ENCODE assay signal across 8 cellular contexts in the genomic region with DNA sequence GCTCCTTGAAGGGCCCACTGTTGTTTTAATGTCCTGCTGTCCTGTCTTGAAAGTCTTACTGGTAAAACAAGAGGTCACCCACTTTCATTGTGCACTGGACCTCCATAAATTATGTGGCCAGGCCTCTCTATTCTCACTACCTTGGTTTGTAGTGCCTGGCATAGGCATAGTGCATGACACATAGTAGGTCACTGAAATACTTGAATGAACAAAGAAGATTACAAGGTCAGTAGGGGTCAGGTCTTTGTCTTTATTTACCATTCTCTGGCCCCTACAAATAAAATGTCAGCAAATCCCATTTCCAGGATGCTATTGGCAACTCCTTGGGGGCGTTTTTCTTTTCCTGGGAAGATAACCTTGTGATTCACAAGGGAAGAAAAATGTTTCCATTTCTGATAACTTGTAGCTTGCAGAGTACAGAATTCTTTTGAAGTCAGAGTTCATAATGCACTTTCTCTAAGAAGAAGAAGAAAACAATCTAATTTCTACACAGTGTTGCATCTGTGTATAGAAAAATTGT. TPM values are rescaled to one million over a fixed set of nuclear protein-coding genes. Genes with fewer than 3 reads are reported as not detected.
A peak's percentile ranks its signal among the peaks of the same experiment; 100 is the strongest.
DNase-seq lines count a peak whose midpoint lies in the region; ATAC-seq, FAIRE-seq and TF ChIP-seq lines count a peak whose summit lies in the region.

No MANE protein-coding gene starts in this region.

- peaks cover 30% of the 10 kb centered on the region for H3K36me3 Mint-ChIP-seq in activated T-cell treated with anti-CD3 and anti-CD28 coated beads, Interleukin-2, amount 50 U/mL, for 4 hours (ENCODE audit: insufficient read depth)
- H3K36me3 Mint-ChIP-seq in activated naive CD8-positive, alpha-beta T cell treated with anti-CD3 and anti-CD28 coated beads, Interleukin-2, amount 50 U/mL, for 24 hours (ENCODE audit: low read depth) = peaks cover 32% of the 10 kb centered on the region

- peak overlapping the region; percentile 76 for H3K27ac Mint-ChIP-seq in activated naive CD8-positive, alpha-beta T cell treated with anti-CD3 and anti-CD28 coated beads, Interleukin-2, amount 50 U/mL, for 24 hours

- TF ChIP-seq CTCF in keratinocyte (optimal IDR thresholded peaks at IDR 0.05 in 1 of 3, IDR thresholded peaks at IDR 0.05 in 1 of 3, conservative IDR thresholded peaks at IDR 0.05 in 1 of 3; ENCODE audit: extremely low read depth in 1 of 3, insufficient read depth in 2 of 3, low read length in 3 of 3) (no peak), thoracic aorta (IDR thresholded peaks at IDR 0.05) (no peak), GM10266 (IDR thresholded peaks at IDR 0.05; ENCODE audit: control insufficient read depth, insufficient read depth, low read depth, missing control alignments) (no peak)

- H3K27ac ChIP-seq in keratinocyte (ENCODE audit: control insufficient read depth, insufficient read depth, low read length) (peak overlapping the region; percentile 66), thoracic aorta (no peak overlapping the region)

- no peaks in the 10 kb centered on the region for H3K27me3 ChIP-seq in keratinocyte (ENCODE audit: control insufficient read depth, extremely low read depth, insufficient read depth, low read length)
- no peaks in the 10 kb centered on the region for H3K27me3 ChIP-seq in thoracic aorta (replicated peaks; ENCODE audit: insufficient read depth)

- no peaks in the 10 kb centered on the region for H3K9me3 ChIP-seq in keratinocyte (ENCODE audit: control insufficient read depth, low read depth, low read length)
- no peaks in the 10 kb centered on the region for H3K9me3 ChIP-seq in thoracic aorta

- FAIRE-seq in keratinocyte (lab: Jason Lieb, UNC) = no peak

- ATAC-seq in activated T-cell treated with anti-CD3 and anti-CD28 coated beads, Interleukin-2, amount 50 U/mL, for 4 hours = no peak
- ATAC-seq in activated naive CD8-positive, alpha-beta T cell treated with anti-CD3 and anti-CD28 coated beads, Interleukin-2, amount 50 U/mL, for 24 hours = no peak
- ATAC-seq in thoracic aorta (ENCODE audit: insufficient number of reproducible peaks, low FRiP score, low read depth) = no peak
- ATAC-seq in GM19467 (IDR thresholded peaks at IDR 0.05; ENCODE audit: unreplicated experiment) = no peak

- H2AFZ ChIP-seq in keratinocyte (ENCODE audit: control insufficient read depth, low read length) = no peak overlapping the region

- H3K9me1 ChIP-seq in keratinocyte (ENCODE audit: control insufficient read depth, extremely low read depth, insufficient read depth, low read length) = no peaks in the 10 kb centered on the region

- DNase-seq in activated T-cell treated with anti-CD3 and anti-CD28 coated beads, Interleukin-2, amount 50 U/mL, for 4 hours = no peak
- DNase-seq in activated T-cell treated with anti-CD3 and anti-CD28 coated beads for 4 hours = no peak
- no peak for DNase-seq in activated naive CD8-positive, alpha-beta T cell treated with anti-CD3 and anti-CD28 coated beads, Interleukin-2, amount 50 U/mL, for 24 hours
- no peak for DNase-seq in keratinocyte (ENCODE audit: low read depth, low spot score)
- no peak for DNase-seq in thoracic aorta (ENCODE audit: low spot score)
- DNase-seq in SKM-1 (lab: John Stamatoyannopoulos, UW; ENCODE audit: unreplicated experiment) = no peak
- DNase-seq in GM10266 (ENCODE audit: extremely low spot score) = no peak

- no peaks in the 10 kb centered on the region for H3K27me3 Mint-ChIP-seq in activated T-cell treated with anti-CD3 and anti-CD28 coated beads, Interleukin-2, amount 50 U/mL, for 4 hours (ENCODE audit: low read depth)
- H3K27me3 Mint-ChIP-seq in activated naive CD8-positive, alpha-beta T cell treated with anti-CD3 and anti-CD28 coated beads, Interleukin-2, amount 50 U/mL, for 24 hours = no peaks in the 10 kb centered on the region

- peak overlapping the region; percentile 81 to 90 (median 83) for H3K4me3 ChIP-seq in keratinocyte (ENCODE audit: control insufficient read depth in 2 of 3, extremely low read depth in 1 of 3, insufficient read depth in 2 of 3, low read depth in 1 of 3, low read length in 3 of 3)
- peak overlapping the region; percentile 94 for H3K4me3 ChIP-seq in thoracic aorta

- peak overlapping the region; percentile 97 for H3K4me3 Mint-ChIP-seq in activated T-cell treated with anti-CD3 and anti-CD28 coated beads, Interleukin-2, amount 50 U/mL, for 4 hours
- peak overlapping the region; percentile 93 for H3K4me3 Mint-ChIP-seq in activated naive CD8-positive, alpha-beta T cell treated with anti-CD3 and anti-CD28 coated beads, Interleukin-2, amount 50 U/mL, for 24 hours

- H3K36me3 ChIP-seq in keratinocyte (ENCODE audit: control insufficient read depth in 2 of 2, extremely low read depth in 1 of 2, insufficient read depth in 2 of 2, low read length in 2 of 2) (peaks cover under 1 to 13% of the 10 kb centered on the region in 2 experiments), thoracic aorta (peaks cover 5% of the 10 kb centered on the region)

- H3K4me1 Mint-ChIP-seq in activated T-cell treated with anti-CD3 and anti-CD28 coated beads, Interleukin-2, amount 50 U/mL, for 4 hours (ENCODE audit: low read depth) = peaks cover 33% of the 10 kb centered on the region
- peaks cover 30% of the 10 kb centered on the region for H3K4me1 Mint-ChIP-seq in activated naive CD8-positive, alpha-beta T cell treated with anti-CD3 and anti-CD28 coated beads, Interleukin-2, amount 50 U/mL, for 24 hours

- no peaks in the 10 kb centered on the region for H4K20me1 ChIP-seq in keratinocyte (ENCODE audit: control insufficient read depth, extremely low read depth, insufficient read depth, low read length)

- H3K79me2 ChIP-seq in keratinocyte (ENCODE audit: control insufficient read depth, insufficient read depth, low read length) = peaks cover 14% of the 10 kb centered on the region

- dilution Hi-C loops in keratinocyte (cut with MboI; ENCODE audit: extremely low pct_ligation_motif_present, low sequenced_read_pairs) = no loop called here

- peak overlapping the region; percentile 77 for H3K9ac ChIP-seq in keratinocyte (ENCODE audit: control insufficient read depth, extremely low read depth, insufficient read depth, low read length)

- H3K4me1 ChIP-seq in keratinocyte (ENCODE audit: control insufficient read depth, extremely low read depth, insufficient read depth, low read length) = peaks cover 21% of the 10 kb centered on the region
- H3K4me1 ChIP-seq in thoracic aorta (ENCODE audit: control insufficient read depth in 1 of 2, low read depth in 2 of 2) = peaks cover 5 to 18% of the 10 kb centered on the region in 2 donors

- peak overlapping the region; percentile 97 for H3K4me2 ChIP-seq in keratinocyte (ENCODE audit: control insufficient read depth, extremely low read depth, insufficient read depth, low read depth, low read length)

- H3K9me3 Mint-ChIP-seq in activated T-cell treated with anti-CD3 and anti-CD28 coated beads, Interleukin-2, amount 50 U/mL, for 4 hours = no peaks in the 10 kb centered on the region
- H3K9me3 Mint-ChIP-seq in activated naive CD8-positive, alpha-beta T cell treated with anti-CD3 and anti-CD28 coated beads, Interleukin-2, amount 50 U/mL, for 24 hours = no peaks in the 10 kb centered on the region

RNA-seq across cellular contexts. Expression of gene PGM2, which starts 1.4 kb away (rescaled TPM):
- total RNA-seq in activated T-cell treated with anti-CD3 and anti-CD28 coated beads, Interleukin-2, amount 50 U/mL, for 4 hours = 10 to 100 TPM; 43.2 to 53.2 (median 49.7) TPM
- polyA plus RNA-seq in keratinocyte = 27.5 to 45.0 TPM (median 31.8 TPM) in 3 replicates
- 60.8 TPM for polyA plus RNA-seq in keratinocyte (2011; ENCODE audit: low read depth)
- 16.7 and 29.5 TPM in 2 replicates for polyA plus RNA-seq in keratinocyte (2011; cell fraction: cytosol; rRNA removed)
- 29.5 and 39.1 TPM in 2 replicates for polyA plus RNA-seq in keratinocyte (2011; cell fraction: nucleus; rRNA removed)
- 29.4 and 51.5 TPM in 2 replicates for polyA plus RNA-seq in keratinocyte (2012; ENCODE audit: low replicate concordance)
- 10.8 to 23.8 TPM (median 16.1 TPM) in 3 replicates for polyA minus RNA-seq in keratinocyte
- 15.0 TPM for polyA minus RNA-seq in keratinocyte (2011; cell fraction: cytosol; rRNA and poly(A)+ RNA removed)
- polyA minus RNA-seq in keratinocyte (2011; cell fraction: nucleus; rRNA and poly(A)+ RNA removed) = 13.1 and 21.7 TPM in 2 replicates
- total RNA-seq in thoracic aorta = 10 to 100 TPM; 22.9 to 29.1 TPM
